8 cellular contexts compared by ENCODE assay signal in genomic region chrX:80808160-80808735, GRCh38. TPM values are rescaled to one million over a fixed set of nuclear protein-coding genes. Genes with fewer than 3 reads are reported as not detected.
A peak's percentile ranks its signal among the peaks of the same experiment; 100 is the strongest.
DNase-seq lines count a peak whose midpoint lies in the region; ATAC-seq and TF ChIP-seq lines count a peak whose summit lies in the region.

No MANE protein-coding gene starts in this region.

- H3K27me3 ChIP-seq in subcutaneous abdominal adipose tissue (ENCODE audit: control insufficient read depth in 5 of 5, insufficient read depth in 4 of 5, low read length in 5 of 5), result no peaks in the 10 kb centered on the region

- DNase-seq in DMS53 (lab: John Stamatoyannopoulos, UW) (peak; percentile 84), KBM-7 (peak; percentile 94), RPMI8226 (peak; percentile 80), fibroblast of the aortic adventitia (ENCODE audit: low read depth) (peak; percentile 78)
- DNase-seq in activated effector memory CD4-positive, alpha-beta T cell treated with Interleukin-2 at 50 U/mL for 16 hours, result peak; percentile 66

- peak overlapping the region; percentile 91 to 97 (median 97) for H3K27ac Mint-ChIP-seq in nephron

- H3K27me3 Mint-ChIP-seq in nephron (ENCODE audit: low read depth), result peaks cover 8% of the 10 kb centered on the region

- H3K4me3 Mint-ChIP-seq in nephron, result peak overlapping the region; percentile 90 to 94 (median 92)

- peaks cover 3% of the 10 kb centered on the region for H3K36me3 Mint-ChIP-seq in nephron (ENCODE audit: low read depth)

- peaks cover 5% of the 10 kb centered on the region for H3K4me1 Mint-ChIP-seq in nephron

- TF ChIP-seq CTCF in fibroblast of the aortic adventitia (IDR thresholded peaks at IDR 0.05; ENCODE audit: insufficient read depth, low read length), result no peak
- TF ChIP-seq CTCF in nephron (IDR thresholded peaks at IDR 0.05; ENCODE audit: unreplicated experiment in 3 of 3), result no peak

- peaks cover 2% of the 10 kb centered on the region for H3K9me3 Mint-ChIP-seq in nephron

- peak overlapping the region; percentile 86 for H3K27ac ChIP-seq in subcutaneous abdominal adipose tissue (ENCODE audit: low read depth, low read length)

- in situ Hi-C loops in KBM-7 (cut with MboI; ENCODE audit: low pct_unique_long_range_greater_than_20kb, low sequenced_read_pairs), result no loop called here

- ATAC-seq in GM21717 (IDR thresholded peaks at IDR 0.05; ENCODE audit: unreplicated experiment), result peak; percentile 51

- H3K4me3 ChIP-seq in fibroblast of the aortic adventitia (ENCODE audit: low read depth, low read length) (peak overlapping the region; percentile 77), subcutaneous abdominal adipose tissue (ENCODE audit: low read depth in 1 of 5, low read length in 5 of 5) (peak overlapping the region; percentile 54 to 83 (median 73))

- no peaks in the 10 kb centered on the region for H3K36me3 ChIP-seq in subcutaneous abdominal adipose tissue (ENCODE audit: control insufficient read depth in 5 of 5, insufficient read depth in 5 of 5, low read length in 5 of 5)

- H3K9me3 ChIP-seq in subcutaneous abdominal adipose tissue (ENCODE audit: control insufficient read depth in 5 of 5, low read length in 5 of 5), result no peaks in the 10 kb centered on the region

- peak overlapping the region in 3 of 5 donors; percentile 63 to 72 (median 69) for H3K9ac ChIP-seq in subcutaneous abdominal adipose tissue (ENCODE audit: low read length in 5 of 5)

- H3K4me1 ChIP-seq in subcutaneous abdominal adipose tissue (ENCODE audit: control insufficient read depth in 5 of 5, insufficient read depth in 5 of 5, low read length in 5 of 5), result peaks cover 0 to 11% (median 4%) of the 10 kb centered on the region in 5 donors

RNA-seq across cellular contexts. Expression of gene BRWD3, which starts 1.4 kb away (rescaled TPM):
- 7.6 and 14.8 TPM in 2 replicates for total RNA-seq in fibroblast of the aortic adventitia (ENCODE audit: low replicate concordance)

Comparison
In these comparisons a context has a peak if more than half of its experiments do, and no peak if none do; other contexts are left out.
1. Peak in every context shown above with its lines: DNase-seq, ATAC-seq, H3K4me3 ChIP-seq and H3K27ac ChIP-seq.